ENCODE assay signal across 21 cellular contexts in genomic region chr11:110112457-110112856, GRCh38.
"Had no signal": no experiment of that assay in that cellular context is flagged by ENCODE, and none has a peak within 500 bp of the region (broad histone marks: within the 10 kb centered on the region; RNA-seq: fewer than 3 reads in every experiment).

No MANE protein-coding gene starts in this region.

- H3K9me3 ChIP-seq: tibial artery had no signal

- H3K36me3 Mint-ChIP-seq: activated naive CD4-positive, alpha-beta T cell treated with anti-CD3 and anti-CD28 coated beads, Interleukin-2, amount 10 ng/mL, durations not matched to agents 7 days and 5 days had no signal

- H3K27me3 Mint-ChIP-seq: brain had no signal

- ATAC-seq: activated naive CD8-positive, alpha-beta T cell treated with anti-CD3 and anti-CD28 coated beads, Interleukin-2, amount 50 U/mL, for 24 hours; activated T-cell treated with anti-CD3 and anti-CD28 coated beads, Interleukin-2, amount 50 U/mL, for 4 hours had no signal

- H3K9me3 Mint-ChIP-seq: activated naive CD4-positive, alpha-beta T cell treated with anti-CD3 and anti-CD28 coated beads, Interleukin-2, amount 10 ng/mL, durations not matched to agents 7 days and 5 days; activated naive CD8-positive, alpha-beta T cell treated with anti-CD3 and anti-CD28 coated beads, Interleukin-2, amount 50 U/mL, for 24 hours; activated T-cell treated with anti-CD3 and anti-CD28 coated beads, Interleukin-2, amount 50 U/mL, for 4 hours had no signal

- H3K27ac Mint-ChIP-seq: activated naive CD4-positive, alpha-beta T cell treated with anti-CD3 and anti-CD28 coated beads, Interleukin-2, amount 10 ng/mL, durations not matched to agents 7 days and 5 days; activated naive CD8-positive, alpha-beta T cell treated with anti-CD3 and anti-CD28 coated beads, Interleukin-2, amount 50 U/mL, for 24 hours; brain; nephron had no signal

- H3K27ac ChIP-seq: coronary artery, tibial artery had no signal

- H3K27me3 ChIP-seq: tibial artery had no signal

- H3K4me3 Mint-ChIP-seq: activated naive CD4-positive, alpha-beta T cell treated with anti-CD3 and anti-CD28 coated beads, Interleukin-2, amount 10 ng/mL, durations not matched to agents 7 days and 5 days; activated naive CD8-positive, alpha-beta T cell treated with anti-CD3 and anti-CD28 coated beads, Interleukin-2, amount 50 U/mL, for 24 hours; activated T-cell treated with anti-CD3 and anti-CD28 coated beads, Interleukin-2, amount 50 U/mL, for 4 hours; brain; nephron had no signal

- H3K4me3 ChIP-seq: coronary artery, tibial artery had no signal

- H3K4me1 Mint-ChIP-seq: activated naive CD4-positive, alpha-beta T cell treated with anti-CD3 and anti-CD28 coated beads, Interleukin-2, amount 10 ng/mL, durations not matched to agents 7 days and 5 days; activated naive CD8-positive, alpha-beta T cell treated with anti-CD3 and anti-CD28 coated beads, Interleukin-2, amount 50 U/mL, for 24 hours; nephron had no signal

- DNase-seq: activated CD4-positive, alpha-beta T cell treated with anti-CD3 and anti-CD28 coated beads, Interleukin-2, amount 50 U/mL, for 1 hour; activated CD8-positive, alpha-beta memory T cell treated with anti-CD3 and anti-CD28 coated beads, Interleukin-2, amount 50 U/mL, for 4 hours; activated naive CD4-positive, alpha-beta T cell treated with anti-CD3 and anti-CD28 coated beads, Interleukin-2, amount 10 ng/mL, durations not matched to agents 7 days and 5 days; activated naive CD8-positive, alpha-beta T cell treated with anti-CD3 and anti-CD28 coated beads, Interleukin-2, amount 50 U/mL, for 24 hours; activated T-cell treated with anti-CD3 and anti-CD28 coated beads, Interleukin-2, amount 50 U/mL, for 4 hours; anterior cingulate cortex; erythroblast; foreskin melanocyte; glutamatergic neuron; hypothalamus; midbrain; nucleus accumbens; stimulated activated CD4-positive, alpha-beta T cell treated with anti-CD3 and anti-CD28 coated beads, Interleukin-12 subunit alpha, Interleukin-12 subunit beta, amount 100 ng/mL, for 4 hours; stimulated activated CD4-positive, alpha-beta T cell treated with anti-CD3 and anti-CD28 coated beads, Interleukin-1b, Interleukin-23, amount 100 ng/mL, for 48 hours; stimulated activated CD8-positive, alpha-beta memory T cell treated with anti-CD3 and anti-CD28 coated beads, Interleukin-4, amount 100 ng/mL, for 48 hours; stimulated activated naive CD4-positive, alpha-beta T cell treated with Interleukin-2 at 50 U/mL for 16 hours; T-helper 2 cell; tibial artery had no signal
